8 cellular contexts compared by ENCODE assay signal in the genomic region with DNA sequence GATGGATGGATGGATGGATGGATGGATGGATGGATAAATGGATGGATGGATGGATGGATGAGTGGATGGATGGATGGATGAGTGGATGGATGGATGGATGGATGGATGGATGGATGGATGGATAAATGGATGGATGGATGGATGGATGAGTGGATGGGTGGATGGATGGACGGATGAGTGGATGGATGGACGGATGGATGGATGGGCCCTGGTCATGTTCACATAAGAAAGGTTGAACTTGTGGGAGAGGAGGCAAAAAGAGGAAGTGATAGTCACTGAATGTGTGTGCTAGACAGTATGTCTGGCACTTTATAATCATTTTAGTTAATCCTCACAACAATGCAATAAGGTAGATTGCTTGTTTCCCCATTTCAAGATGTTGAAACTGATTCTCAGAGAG.
A peak's percentile ranks its signal among the peaks of the same experiment; 100 is the strongest.
DNase-seq lines count a peak whose midpoint lies in the region; ATAC-seq and TF ChIP-seq lines count a peak whose summit lies in the region.
"Not testable (repeated sequence)": the region's sequence is repeated elsewhere in the genome, so short reads cannot be mapped to it uniquely, and the experiment has no call there.

No MANE protein-coding gene starts in this region.

- peaks cover 25% of the 10 kb centered on the region for H3K36me3 Mint-ChIP-seq in T-helper 2 cell treated with Interferon-gamma antibody and Interleukin-4, amounts not matched to agents 5 μg/mL and 100 μg/mL, for 36 hours (ENCODE audit: low read depth)
- peaks cover 5 to 29% of the 10 kb centered on the region in 2 donors for H3K36me3 Mint-ChIP-seq in naive B cell

- TF ChIP-seq CTCF in GM13976 (IDR thresholded peaks at IDR 0.05; ENCODE audit: borderline replicate concordance, control extremely low read depth, extremely low read depth, insufficient read depth, missing control alignments); NB4 (IDR thresholded peaks at IDR 0.05; ENCODE audit: low read depth, low read length): not testable (repeated sequence)

- not testable (repeated sequence) for H3K4me3 ChIP-seq in NB4 (ENCODE audit: low read depth, low read length)

- peaks cover 54% of the 10 kb centered on the region for H3K9me3 Mint-ChIP-seq in T-helper 2 cell treated with Interferon-gamma antibody and Interleukin-4, amounts not matched to agents 5 μg/mL and 100 μg/mL, for 36 hours
- peaks cover 13 to 38% (median 25%) of the 10 kb centered on the region in 7 donors for H3K9me3 Mint-ChIP-seq in naive B cell

- peak; percentile 75 for ATAC-seq in GM19043 (IDR thresholded peaks at IDR 0.05; ENCODE audit: low read depth, unreplicated experiment)
- ATAC-seq in GM21576 (IDR thresholded peaks at IDR 0.05; ENCODE audit: unreplicated experiment) = peak; percentile 70
- peak; percentile 81 for ATAC-seq in HG02938 (IDR thresholded peaks at IDR 0.05; ENCODE audit: unreplicated experiment)
- peak; percentile 57 for ATAC-seq in HG03439 (IDR thresholded peaks at IDR 0.05; ENCODE audit: unreplicated experiment)
- ATAC-seq in naive B cell (ENCODE audit: low read depth in 2 of 2) = peak; percentile 84 to 88

- not testable (repeated sequence) for H3K27me3 Mint-ChIP-seq in T-helper 2 cell treated with Interferon-gamma antibody and Interleukin-4, amounts not matched to agents 5 μg/mL and 100 μg/mL, for 36 hours (ENCODE audit: low read depth)
- H3K27me3 Mint-ChIP-seq in naive B cell = peaks cover 6 to 15% (median 7%) of the 10 kb centered on the region in 3 donors

- not testable (repeated sequence) for H3K4me3 Mint-ChIP-seq in T-helper 2 cell treated with Interferon-gamma antibody and Interleukin-4, amounts not matched to agents 5 μg/mL and 100 μg/mL, for 36 hours
- H3K4me3 Mint-ChIP-seq in naive B cell = peak overlapping the region in 1 of 8 donors; percentile 30

- not testable (repeated sequence) for TF ChIP-seq POLR2A in NB4 (IDR thresholded peaks at IDR 0.05; ENCODE audit: extremely low read depth, insufficient read length)

- H3K27ac Mint-ChIP-seq in T-helper 2 cell treated with Interferon-gamma antibody and Interleukin-4, amounts not matched to agents 5 μg/mL and 100 μg/mL, for 36 hours = peak overlapping the region; percentile 60
- H3K27ac Mint-ChIP-seq in naive B cell = peak overlapping the region in 4 of 6 donors; percentile 18 to 97 (median 67)

- DNase-seq in GM13976 (ENCODE audit: low spot score) (peak; percentile 66), NB4 (ENCODE audit: low read depth) (peak; percentile 52)
- not testable (repeated sequence) for DNase-seq in T-helper 2 cell treated with Interferon-gamma antibody and Interleukin-4, amounts not matched to agents 5 μg/mL and 100 μg/mL, for 36 hours (ENCODE audit: low spot score); naive B cell

- in situ Hi-C loops in GM13976 (cut with MboI; ENCODE audit: low sequenced_read_pairs, unreplicated experiment) = not testable (repeated sequence)

- H3K4me1 Mint-ChIP-seq in T-helper 2 cell treated with Interferon-gamma antibody and Interleukin-4, amounts not matched to agents 5 μg/mL and 100 μg/mL, for 36 hours (ENCODE audit: low read depth) = peaks cover 17% of the 10 kb centered on the region
- H3K4me1 Mint-ChIP-seq in naive B cell = peaks cover 17 to 26% (median 22%) of the 10 kb centered on the region in 3 donors
